Comparison of ENCODE assay signal across 18 cellular contexts in genomic region chr5:94094793-94095441, GRCh38.
"Had no signal": no experiment of that assay in that cellular context is flagged by ENCODE, and none has a peak within 500 bp of the region (broad histone marks: within the 10 kb centered on the region; RNA-seq: fewer than 3 reads in every experiment).

No MANE protein-coding gene starts in this region.

- H3K27ac ChIP-seq: body of pancreas, esophagus muscularis mucosa, right atrium auricular region, transverse colon, WERI-Rb-1 had no signal

- H3K27me3 ChIP-seq: body of pancreas, esophagus muscularis mucosa, right atrium auricular region, transverse colon had no signal

- H3K4me3 ChIP-seq: body of pancreas, esophagus muscularis mucosa, mucosa of descending colon, right atrium auricular region, transverse colon had no signal

- H3K36me3 ChIP-seq: esophagus muscularis mucosa, right atrium auricular region, transverse colon, WERI-Rb-1 had no signal

- H3K9me3 ChIP-seq: body of pancreas, esophagus muscularis mucosa, right atrium auricular region, transverse colon had no signal

- H3K4me1 ChIP-seq: body of pancreas, esophagus muscularis mucosa, right atrium auricular region, transverse colon had no signal

- DNase-seq: activated CD4-positive, alpha-beta memory T cell treated with anti-CD3 and anti-CD28 coated beads, Interleukin-2, amount 10 ng/mL, durations not matched to agents 7 days and 5 days; activated gamma-delta T cell; activated naive CD8-positive, alpha-beta T cell treated with anti-CD3 and anti-CD28 coated beads for 36 hours; activated T-cell treated with anti-CD3 and anti-CD28 coated beads, Interleukin-2, amount 50 U/mL, for 48 hours; amygdala; body of pancreas; caudate nucleus; left ventricle myocardium superior; mucosa of descending colon; posterior cingulate gyrus; small intestine; stimulated activated CD4-positive, alpha-beta T cell treated with anti-CD3 and anti-CD28 coated beads, Interleukin-4, amount 100 ng/mL, for 24 hours; stimulated activated naive CD8-positive, alpha-beta T cell treated with anti-CD3 and anti-CD28 coated beads, Interleukin-15, Interleukin-2, amounts not matched to agents 100 U/mL and 50 U/mL, for 24 hours; T-helper 9 cell; transverse colon; WERI-Rb-1 had no signal
